ENCODE assay signal across 8 cellular contexts in genomic region chr16:58515871-58516767, GRCh38. TPM values are rescaled to one million over a fixed set of nuclear protein-coding genes. Genes with fewer than 3 reads are reported as not detected.
DNase-seq lines count a peak whose midpoint lies in the region; ATAC-seq and TF ChIP-seq lines count a peak whose summit lies in the region.

No MANE protein-coding gene starts in this region.

- no peaks in the 10 kb centered on the region for H3K27me3 Mint-ChIP-seq in CD8-positive, alpha-beta T cell (ENCODE audit: low read depth)
- no peaks in the 10 kb centered on the region for H3K27me3 Mint-ChIP-seq in T-helper 17 cell

- H3K4me2 ChIP-seq in Karpas-422 (ENCODE audit: low read depth, low read length, poor library complexity, severe bottlenecking): no peak overlapping the region

- peaks cover 14% of the 10 kb centered on the region; the same call in 1 of the 2 replicates for H3K79me2 ChIP-seq in Karpas-422 (ENCODE audit: low read length)

- no peak for TF ChIP-seq CTCF in CD8-positive, alpha-beta T cell (IDR thresholded peaks at IDR 0.05)
- TF ChIP-seq CTCF in coronary artery (IDR thresholded peaks at IDR 0.05) (no peak), lower lobe of right lung (IDR thresholded peaks at IDR 0.05) (no peak)

- peak overlapping the region; percentile 64 for H3K27ac ChIP-seq in CD8-positive, alpha-beta T cell (ENCODE audit: low read depth, low read length)
- peak overlapping the region in 1 of 2 donors; percentile 88 for H3K27ac ChIP-seq in coronary artery
- H3K27ac ChIP-seq in lower lobe of right lung: peak overlapping the region; percentile 84
- peak overlapping the region; percentile 67 for H3K27ac ChIP-seq in stomach smooth muscle (ENCODE audit: low read length)
- no peak overlapping the region for H3K27ac ChIP-seq in Karpas-422 (ENCODE audit: low read length)

- H3K9me2 ChIP-seq in Karpas-422 (replicated peaks; ENCODE audit: insufficient read depth, low read length): no peaks in the 10 kb centered on the region

- H3K36me3 Mint-ChIP-seq in CD8-positive, alpha-beta T cell: peaks cover 40% of the 10 kb centered on the region
- peaks cover 5% of the 10 kb centered on the region for H3K36me3 Mint-ChIP-seq in T-helper 17 cell (ENCODE audit: low read depth)

- intact Hi-C loops in CD8-positive, alpha-beta T cell (cut with DNase I, micrococcal nuclease): loop anchor here (1.0 to 10.0 kb wide), 7 partner anchors 111 to 511 kb away; partner anchors contain the start of genes CNOT1 (in 1 of the 2), CSNK2A2 (in 1 of the 2), GINS3 (in 1 of the 2) and SLC38A7 (in 1 of the 2)
- intact Hi-C loops in lower lobe of right lung (cut with DNase I): no loop called here

- CTCF ChIA-PET in CD8-positive, alpha-beta T cell (lab: Charles Lee): interaction anchor here (1.3 to 3.6 kb wide), 2 partner anchors 218 to 240 kb away, joined by 3 to 18 read pairs; no protein-coding TSS in a partner anchor

- peak overlapping the region; percentile 37 for H3K27ac Mint-ChIP-seq in CD8-positive, alpha-beta T cell
- peak overlapping the region; percentile 49 for H3K27ac Mint-ChIP-seq in T-helper 17 cell

- no peaks in the 10 kb centered on the region for H3K9me3 Mint-ChIP-seq in CD8-positive, alpha-beta T cell

- H3K9ac ChIP-seq in stomach smooth muscle (ENCODE audit: low read length in 2 of 2) (peak overlapping the region; percentile 64 to 77), Karpas-422 (ENCODE audit: low read length) (no peak overlapping the region)

- DNase-seq in CD8-positive, alpha-beta T cell: peak in 5 of 7 experiments; percentile 25 to 61 (median 47)
- peak in 2 of 3 donors; percentile 29 to 38 for DNase-seq in T-helper 17 cell
- DNase-seq in coronary artery (ENCODE audit: low spot score): no peak
- peak; percentile 61 for DNase-seq in lower lobe of right lung
- no peak for DNase-seq in Karpas-422

- H3K9me3 ChIP-seq in CD8-positive, alpha-beta T cell (ENCODE audit: low read length): no peaks in the 10 kb centered on the region
- H3K9me3 ChIP-seq in T-helper 17 cell (ENCODE audit: control insufficient read depth, low read length, poor library complexity, severe bottlenecking): no peaks in the 10 kb centered on the region
- H3K9me3 ChIP-seq in lower lobe of right lung: no peaks in the 10 kb centered on the region
- H3K9me3 ChIP-seq in stomach smooth muscle (ENCODE audit: control insufficient read depth in 2 of 2, low read length in 2 of 2): no peaks in the 10 kb centered on the region
- H3K9me3 ChIP-seq in Karpas-422 (ENCODE audit: low read length): no peaks in the 10 kb centered on the region

- no peak overlapping the region for H2AFZ ChIP-seq in Karpas-422 (ENCODE audit: low read length)

- H3K27me3 ChIP-seq in CD8-positive, alpha-beta T cell (ENCODE audit: insufficient read depth, low read length): no peaks in the 10 kb centered on the region
- H3K27me3 ChIP-seq in lower lobe of right lung (ENCODE audit: low read depth) (no peaks in the 10 kb centered on the region), stomach smooth muscle (ENCODE audit: control insufficient read depth in 1 of 2, insufficient read depth in 2 of 2, low read length in 2 of 2) (no peaks in the 10 kb centered on the region), Karpas-422 (ENCODE audit: low read length) (no peaks in the 10 kb centered on the region)

- POLR2A ChIA-PET in CD8-positive, alpha-beta T cell (lab: Charles Lee): interaction anchor here (0.6 to 1.2 kb wide), 4 partner anchors 9 to 88 kb away, joined by 3 read pairs; no protein-coding TSS in a partner anchor

- peaks cover 24% of the 10 kb centered on the region for H3K36me3 ChIP-seq in CD8-positive, alpha-beta T cell (ENCODE audit: insufficient read depth, low read length)
- H3K36me3 ChIP-seq in lower lobe of right lung (peaks cover 47% of the 10 kb centered on the region), stomach smooth muscle (ENCODE audit: control insufficient read depth in 2 of 2, insufficient read depth in 2 of 2, low read length in 2 of 2) (peaks cover 30% of the 10 kb centered on the region in 2 donors), Karpas-422 (ENCODE audit: insufficient read depth, low read length) (peaks cover 56% of the 10 kb centered on the region)

- peak overlapping the region; percentile 92 for H3K4me3 ChIP-seq in CD8-positive, alpha-beta T cell (ENCODE audit: low read depth, low read length)
- H3K4me3 ChIP-seq in coronary artery: peak overlapping the region; percentile 88
- H3K4me3 ChIP-seq in lower lobe of right lung: peak overlapping the region; percentile 80
- peak overlapping the region; percentile 91 to 92 for H3K4me3 ChIP-seq in stomach smooth muscle (ENCODE audit: low read length in 2 of 2)
- no peak overlapping the region for H3K4me3 ChIP-seq in Karpas-422 (ENCODE audit: low read length)

- peaks cover 20% of the 10 kb centered on the region for H3K4me1 Mint-ChIP-seq in CD8-positive, alpha-beta T cell (ENCODE audit: low read depth)
- peaks cover 26% of the 10 kb centered on the region for H3K4me1 Mint-ChIP-seq in T-helper 17 cell

- H3K4me3 Mint-ChIP-seq in CD8-positive, alpha-beta T cell: peak overlapping the region; percentile 90
- peak overlapping the region; percentile 91 for H3K4me3 Mint-ChIP-seq in T-helper 17 cell

- peak; percentile 79 for ATAC-seq in CD8-positive, alpha-beta T cell
- peak; percentile 27 for ATAC-seq in GM19397 (IDR thresholded peaks at IDR 0.05; ENCODE audit: unreplicated experiment)
- ATAC-seq in HG03439 (IDR thresholded peaks at IDR 0.05; ENCODE audit: unreplicated experiment): peak; percentile 31
- ATAC-seq in T-helper 17 cell: peak; percentile 72
- peak; percentile 70 to 76 for ATAC-seq in lower lobe of right lung

- H4K20me1 ChIP-seq in Karpas-422 (ENCODE audit: insufficient read depth, low read depth, low read length): no peaks in the 10 kb centered on the region

- peaks cover 13% of the 10 kb centered on the region for H3K4me1 ChIP-seq in CD8-positive, alpha-beta T cell (ENCODE audit: insufficient read depth, low read length)
- H3K4me1 ChIP-seq in lower lobe of right lung (peaks cover 19% of the 10 kb centered on the region), stomach smooth muscle (ENCODE audit: control insufficient read depth, insufficient read depth, low read length) (peaks cover 18% of the 10 kb centered on the region), Karpas-422 (ENCODE audit: low read length) (peaks cover 28% of the 10 kb centered on the region)

RNA-seq across cellular contexts. Expression of gene SETD6, which starts 0.8 kb away (rescaled TPM):
- 10 to 100 TPM; 17.3 to 17.4 TPM for total RNA-seq in CD8-positive, alpha-beta T cell
- total RNA-seq in T-helper 17 cell (10 to 100 TPM; 20.7 to 24.7 TPM), lower lobe of right lung (17.3 TPM)
- total RNA-seq in Karpas-422 (2014; rRNA removed; shearing (Covaris generic); ENCODE audit: low replicate concordance): 2.9 and 5.6 TPM in 2 replicates

RNA-seq across cellular contexts. Expression of gene NDRG4, which starts 16.2 kb away (rescaled TPM):
- total RNA-seq in CD8-positive, alpha-beta T cell: not detected
- total RNA-seq in T-helper 17 cell: 1 to 10 TPM in 1 of 2 donors, under 1 TPM in 1; 0.90 to 1.3 TPM
- total RNA-seq in lower lobe of right lung: 47.9 TPM
- 11.9 and 37.3 TPM in 2 replicates for total RNA-seq in Karpas-422 (2014; rRNA removed; shearing (Covaris generic); ENCODE audit: low replicate concordance)

Comparison
In these comparisons a context has a peak if more than half of its experiments do, and no peak if none do; other contexts are left out.
1. ATAC-seq: peak in every context shown above with its lines; median percentile 79 in CD8-positive, alpha-beta T cell; 73 in lower lobe of right lung; 72 in T-helper 17 cell; 31 in HG03439; 27 in GM19397.
2. DNase-seq: peak in CD8-positive, alpha-beta T cell (5 of 7), T-helper 17 cell (2 of 3) and lower lobe of right lung (single experiment); none in coronary artery (single experiment) and Karpas-422 (single experiment).